In the genomic region with DNA sequence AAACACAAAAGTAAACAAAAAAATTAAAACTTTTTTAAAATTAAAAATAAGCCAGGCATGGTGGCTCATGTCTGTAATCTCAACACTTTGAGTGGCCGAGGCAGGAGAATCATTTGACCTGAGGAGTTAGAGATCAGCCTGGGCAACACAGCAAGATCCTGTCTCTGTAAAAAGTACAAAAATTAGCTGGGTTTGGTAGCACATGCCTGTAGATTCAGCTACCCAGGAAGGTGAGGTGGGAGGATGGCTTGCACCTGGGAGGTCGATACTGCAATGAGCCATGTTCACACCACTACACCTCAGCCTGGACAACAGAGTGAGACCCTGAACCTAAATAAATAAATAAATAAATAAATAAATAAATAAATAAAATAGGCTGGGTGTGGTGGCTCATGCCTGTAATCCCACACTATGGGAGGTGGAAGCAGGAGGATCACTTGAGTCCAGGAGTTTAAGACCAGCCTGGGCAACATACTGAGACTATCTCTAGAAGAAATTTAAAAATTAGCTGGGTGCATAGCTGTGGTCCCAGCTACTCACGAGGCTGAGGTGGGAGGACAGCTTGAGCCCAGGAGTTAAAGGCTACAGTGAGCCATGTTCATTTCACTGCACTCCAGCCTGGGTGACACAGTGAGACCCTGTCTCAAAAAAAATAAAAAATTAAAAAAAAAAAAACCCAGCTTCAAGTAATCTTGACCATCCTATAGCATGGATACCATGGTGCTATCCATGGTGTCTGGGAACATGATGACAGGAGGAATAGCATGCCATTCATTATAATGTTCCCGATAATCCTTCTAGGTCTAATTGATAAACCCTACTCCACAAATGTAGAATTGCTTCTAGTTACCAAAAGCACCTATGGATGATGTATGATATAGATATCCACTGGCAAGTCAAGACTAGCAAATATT, we compare ENCODE assay signal across 20 cellular contexts.
"Had no signal": no experiment of that assay in that cellular context is flagged by ENCODE, and none has a peak within 500 bp of the region (broad histone marks: within the 10 kb centered on the region; RNA-seq: fewer than 3 reads in every experiment).

No MANE protein-coding gene starts in this region.

- DNase-seq: activated CD4-positive, alpha-beta T cell treated with anti-CD3 and anti-CD28 coated beads, Interleukin-2, amount 10 ng/mL, durations not matched to agents 7 days and 5 days; activated CD4-positive, CD25-positive, alpha-beta regulatory T cell treated with anti-CD3 and anti-CD28 coated beads, Interleukin-2, amount 50 U/mL, for 72 hours; activated CD8-positive, alpha-beta memory T cell treated with anti-CD3 and anti-CD28 coated beads, Interleukin-2, amount 10 ng/mL, durations not matched to agents 7 days and 5 days; activated CD8-positive, alpha-beta T cell treated with anti-CD3 and anti-CD28 coated beads for 36 hours; activated gamma-delta T cell treated with Interleukin-2 at 50 U/mL for 16 hours; activated T-cell treated with anti-CD3 and anti-CD28 coated beads for 4 hours; aorta; caudate nucleus; effector memory CD4-positive, alpha-beta T cell; foreskin keratinocyte; glutamatergic neuron; hippocampal formation; left ventricle myocardium superior; stimulated activated CD4-positive, alpha-beta T cell treated with anti-CD3 and anti-CD28 coated beads, Interleukin-1b, Interleukin-23, amount 100 ng/mL, for 48 hours; stimulated activated naive CD8-positive, alpha-beta T cell treated with anti-CD3 and anti-CD28 coated beads, Interleukin-15, amount 100 ng/mL, for 72 hours; T-cell; transverse colon had no signal

- H3K27me3 ChIP-seq: foreskin keratinocyte had no signal

- ATAC-seq: activated CD8-positive, alpha-beta memory T cell treated with anti-CD3 and anti-CD28 coated beads, Interleukin-2, amount 10 ng/mL, durations not matched to agents 7 days and 5 days; activated CD8-positive, alpha-beta T cell treated with anti-CD3 and anti-CD28 coated beads for 36 hours; foreskin keratinocyte; left ventricle myocardium superior; mucosa of descending colon; stimulated activated naive CD8-positive, alpha-beta T cell treated with anti-CD3 and anti-CD28 coated beads, Interleukin-15, amount 100 ng/mL, for 72 hours; T-cell had no signal

- H3K27ac ChIP-seq: foreskin keratinocyte, transverse colon, VCaP had no signal

- FAIRE-seq: urothelium cell line had no signal

- H3K36me3 ChIP-seq: transverse colon had no signal

- H3K9me3 ChIP-seq: mucosa of descending colon, transverse colon had no signal

- H3K4me3 ChIP-seq: mucosa of descending colon, transverse colon had no signal
